Comparison of ENCODE assay signal across 25 cellular contexts in genomic region chr3:114590309-114591047, GRCh38.
DNase-seq lines count a peak whose midpoint lies in the region; ATAC-seq, FAIRE-seq and TF ChIP-seq lines count a peak whose summit lies in the region.
"Had no signal": no experiment of that assay in that cellular context is flagged by ENCODE, and none has a peak within 500 bp of the region (broad histone marks: within the 10 kb centered on the region; RNA-seq: fewer than 3 reads in every experiment).

No MANE protein-coding gene starts in this region.

- H3K4me1 ChIP-seq in GM23338 (ENCODE audit: insufficient read depth) (peaks cover 5% of the 10 kb centered on the region; the same call in 1 of the 2 replicates), kidney (ENCODE audit: control insufficient read depth in 1 of 2, insufficient read depth in 1 of 2, low read depth in 1 of 2, low read length in 2 of 2) (peaks cover 0 to 3% of the 10 kb centered on the region in 2 donors)
- H3K4me1 ChIP-seq: BE2C, SJCRH30 had no signal

- H3K4me3 Mint-ChIP-seq in activated T-cell treated with anti-CD3 and anti-CD28 coated beads, Interleukin-2, amount 50 U/mL, for 24 hours: no peak overlapping the region
- no peak overlapping the region for H3K4me3 Mint-ChIP-seq in GM23338
- no peak overlapping the region for H3K4me3 Mint-ChIP-seq in stimulated activated naive CD8-positive, alpha-beta T cell treated with anti-CD3 and anti-CD28 coated beads, Interleukin-15, amount 100 ng/mL, for 72 hours
- H3K4me3 Mint-ChIP-seq: IgD-negative memory B cell had no signal

- no peaks in the 10 kb centered on the region for H3K9me3 ChIP-seq in kidney (ENCODE audit: control insufficient read depth in 1 of 2, low read length in 2 of 2)
- H3K9me3 ChIP-seq: BE2C, SJCRH30 had no signal

- no peak overlapping the region for H2AFZ ChIP-seq in GM23338
- H2AFZ ChIP-seq: PC-9 had no signal

- peak overlapping the region; percentile 37 for H3K27ac Mint-ChIP-seq in activated T-cell treated with anti-CD3 and anti-CD28 coated beads, Interleukin-2, amount 50 U/mL, for 24 hours
- peak overlapping the region; percentile 89 for H3K27ac Mint-ChIP-seq in GM23338
- H3K27ac Mint-ChIP-seq in stimulated activated naive CD8-positive, alpha-beta T cell treated with anti-CD3 and anti-CD28 coated beads, Interleukin-15, amount 100 ng/mL, for 72 hours: no peak overlapping the region

- no peak overlapping the region for H3K4me2 ChIP-seq in GM23338
- H3K4me2 ChIP-seq: KMS-11, PC-9 had no signal

- H3K27me3 Mint-ChIP-seq in activated T-cell treated with anti-CD3 and anti-CD28 coated beads, Interleukin-2, amount 50 U/mL, for 24 hours: no peaks in the 10 kb centered on the region
- H3K27me3 Mint-ChIP-seq in GM23338 (ENCODE audit: insufficient read depth, low read depth, poor library complexity): no peaks in the 10 kb centered on the region
- no peaks in the 10 kb centered on the region for H3K27me3 Mint-ChIP-seq in stimulated activated naive CD8-positive, alpha-beta T cell treated with anti-CD3 and anti-CD28 coated beads, Interleukin-15, amount 100 ng/mL, for 72 hours
- H3K27me3 Mint-ChIP-seq: IgD-negative memory B cell had no signal

- H3K9ac ChIP-seq in kidney (ENCODE audit: low read length in 2 of 2): no peak overlapping the region
- H3K9ac ChIP-seq: KMS-11 had no signal

- no peaks in the 10 kb centered on the region for H4K20me1 ChIP-seq in GM23338 (replicated peaks; ENCODE audit: insufficient read depth)

- H3K4me1 Mint-ChIP-seq in activated T-cell treated with anti-CD3 and anti-CD28 coated beads, Interleukin-2, amount 50 U/mL, for 24 hours (ENCODE audit: low read depth): peaks cover 36% of the 10 kb centered on the region
- no peaks in the 10 kb centered on the region for H3K4me1 Mint-ChIP-seq in GM23338
- H3K4me1 Mint-ChIP-seq in stimulated activated naive CD8-positive, alpha-beta T cell treated with anti-CD3 and anti-CD28 coated beads, Interleukin-15, amount 100 ng/mL, for 72 hours: peaks cover 3% of the 10 kb centered on the region

- peak; percentile 73 for FAIRE-seq in kidney (lab: Jason Lieb, UNC)
- FAIRE-seq: GM18507 had no signal

- no peak for DNase-seq in activated T-cell treated with anti-CD3 and anti-CD28 coated beads, Interleukin-2, amount 50 U/mL, for 24 hours
- no peak for DNase-seq in activated T-cell treated with anti-CD3 and anti-CD28 coated beads, Interleukin-2, amount 50 U/mL, for 1 hour
- DNase-seq in GM23338 (ENCODE audit: low spot score) (no peak), kidney (no peak)
- no peak for DNase-seq in stimulated activated naive CD8-positive, alpha-beta T cell treated with anti-CD3 and anti-CD28 coated beads, Interleukin-15, amount 100 ng/mL, for 72 hours
- DNase-seq in stimulated activated CD4-positive, alpha-beta T cell treated with anti-CD3 and anti-CD28 coated beads, Interleukin-4, amount 100 ng/mL, for 4 hours: no peak
- DNase-seq: 8988T, ACHN, BE2C, Calu3, DMS79 treated with DMSO at 0.1 percent for 48 hours, HCEC 1CT, MM.1S, NCI-H1694, NCI-H2029 treated with DMSO at 0.1 percent for 48 hours, NCI-H2227 treated with DMSO at 0.1 percent for 48 hours, NCI-H526 treated with DMSO at 0.1 percent for 48 hours, PC-9, SJCRH30 had no signal

- intact Hi-C loops in kidney (cut with DNase I): no loop called here

- no peaks in the 10 kb centered on the region for H3K79me2 ChIP-seq in GM23338 (replicated peaks; ENCODE audit: insufficient read depth)

- no peaks in the 10 kb centered on the region for H3K9me2 ChIP-seq in GM23338 (ENCODE audit: insufficient read depth)

- ATAC-seq in GM23338 (no peak), HG02870 (IDR thresholded peaks at IDR 0.05; ENCODE audit: unreplicated experiment) (no peak)
- ATAC-seq in stimulated activated naive CD8-positive, alpha-beta T cell treated with anti-CD3 and anti-CD28 coated beads, Interleukin-15, amount 100 ng/mL, for 72 hours: peak; percentile 78
- ATAC-seq: Right ventricle myocardium inferior had no signal

- no peaks in the 10 kb centered on the region for H3F3A ChIP-seq in GM23338 (replicated peaks; ENCODE audit: low read depth)

- H3K4me3 ChIP-seq in GM23338: no peak overlapping the region
- H3K4me3 ChIP-seq in kidney (ENCODE audit: low read length in 2 of 2): no peak overlapping the region
- H3K4me3 ChIP-seq: PC-9, SJCRH30 had no signal

- H3K9me3 Mint-ChIP-seq in activated T-cell treated with anti-CD3 and anti-CD28 coated beads, Interleukin-2, amount 50 U/mL, for 24 hours: no peaks in the 10 kb centered on the region
- H3K9me3 Mint-ChIP-seq in GM23338: no peaks in the 10 kb centered on the region
- H3K9me3 Mint-ChIP-seq in stimulated activated naive CD8-positive, alpha-beta T cell treated with anti-CD3 and anti-CD28 coated beads, Interleukin-15, amount 100 ng/mL, for 72 hours: no peaks in the 10 kb centered on the region
- H3K9me3 Mint-ChIP-seq: IgD-negative memory B cell had no signal

- H3K27me3 ChIP-seq in GM23338 (ENCODE audit: insufficient read depth): no peaks in the 10 kb centered on the region
- H3K27me3 ChIP-seq: BE2C, SJCRH30 had no signal

- no peak overlapping the region for H3K27ac ChIP-seq in GM23338 (ENCODE audit: low read depth)
- H3K27ac ChIP-seq in kidney (ENCODE audit: low read depth in 2 of 2, low read length in 2 of 2): no peak overlapping the region
- H3K27ac ChIP-seq: HL-60, KMS-11, PC-9, SJCRH30 had no signal

- TF ChIP-seq CTCF in GM23338 (conservative IDR thresholded peaks at IDR 0.05; ENCODE audit: low read depth in 2 of 2): no peak
- no peak for TF ChIP-seq CTCF in kidney (IDR thresholded peaks at IDR 0.05; ENCODE audit: borderline replicate concordance, extremely low read depth, insufficient read depth)

- H3K36me3 ChIP-seq in GM23338 (ENCODE audit: insufficient read depth) (no peaks in the 10 kb centered on the region), kidney (ENCODE audit: control insufficient read depth in 1 of 2, insufficient read depth in 2 of 2, low read length in 2 of 2) (peaks cover 0 to 3% of the 10 kb centered on the region in 2 donors)
- H3K36me3 ChIP-seq: BE2C, SJCRH30 had no signal

- peaks cover 17% of the 10 kb centered on the region for H3K36me3 Mint-ChIP-seq in activated T-cell treated with anti-CD3 and anti-CD28 coated beads, Interleukin-2, amount 50 U/mL, for 24 hours (ENCODE audit: low read depth)
- H3K36me3 Mint-ChIP-seq in GM23338 (ENCODE audit: low read depth): no peaks in the 10 kb centered on the region

TF ChIP-seq in GM23338, 12 proteins besides CTCF, POLR2A, EP300 and RAD21:
- TF ChIP-seq ZNF114 (CRISPR knock-in tag; IDR thresholded peaks at IDR 0.05): no peak
- TF ChIP-seq ETS1 (IDR thresholded peaks at IDR 0.05): no peak
- no peak for TF ChIP-seq POLR2AphosphoS5 (IDR thresholded peaks at IDR 0.05; ENCODE audit: low read depth)

Comparison
In these comparisons a context has a peak if more than half of its experiments do, and no peak if none do; other contexts are left out.
1. H3K27ac Mint-ChIP-seq: peak in activated T-cell treated with anti-CD3 and anti-CD28 coated beads, Interleukin-2, amount 50 U/mL, for 24 hours (single experiment) and GM23338 (single experiment); none in stimulated activated naive CD8-positive, alpha-beta T cell treated with anti-CD3 and anti-CD28 coated beads, Interleukin-15, amount 100 ng/mL, for 72 hours (0 of 2).